9 cellular contexts compared by ENCODE assay signal in genomic region chr2:73163522-73164367, GRCh38. TPM values are rescaled to one million over a fixed set of nuclear protein-coding genes. Genes with fewer than 3 reads are reported as not detected.
DNase-seq lines count a peak whose midpoint lies in the region; ATAC-seq and TF ChIP-seq lines count a peak whose summit lies in the region.
"Had no signal": no experiment of that assay in that cellular context is flagged by ENCODE, and none has a peak within 500 bp of the region (broad histone marks: within the 10 kb centered on the region; RNA-seq: fewer than 3 reads in every experiment).

No MANE protein-coding gene starts in this region.

- ATAC-seq in HG02870 (IDR thresholded peaks at IDR 0.05; ENCODE audit: unreplicated experiment), result peak; percentile 82
- ATAC-seq in activated CD4-positive, alpha-beta T cell treated with anti-CD3 and anti-CD28 coated beads for 36 hours, result peak; percentile 97
- peak; percentile 87 to 90 for ATAC-seq in lower lobe of right lung

- H3K36me3 ChIP-seq in lower lobe of right lung, result no peaks in the 10 kb centered on the region

- H3K27ac Mint-ChIP-seq in activated CD4-positive, alpha-beta T cell treated with anti-CD3 and anti-CD28 coated beads for 36 hours, result no peak overlapping the region

- no peaks in the 10 kb centered on the region for H3K9me3 ChIP-seq in lower lobe of right lung

- no peaks in the 10 kb centered on the region for H3K4me1 Mint-ChIP-seq in activated CD4-positive, alpha-beta T cell treated with anti-CD3 and anti-CD28 coated beads for 36 hours

- POLR2A ChIA-PET in activated CD4-positive, alpha-beta T cell treated with anti-CD3 and anti-CD28 coated beads for 36 hours (lab: Charles Lee), result no interaction called here

- H3K27ac ChIP-seq in lower lobe of right lung, result no peak overlapping the region

- intact Hi-C loops in activated CD4-positive, alpha-beta T cell treated with anti-CD3 and anti-CD28 coated beads for 36 hours (cut with DNase I, micrococcal nuclease), result loop anchor here (1.0 kb wide), 4 partner anchors 78 to 271 kb away; no protein-coding TSS in a partner anchor
- intact Hi-C loops in lower lobe of right lung (cut with DNase I), result no loop called here

- no peaks in the 10 kb centered on the region for H3K9me3 Mint-ChIP-seq in activated CD4-positive, alpha-beta T cell treated with anti-CD3 and anti-CD28 coated beads for 36 hours (ENCODE audit: low read depth)

- H3K27me3 Mint-ChIP-seq in activated CD4-positive, alpha-beta T cell treated with anti-CD3 and anti-CD28 coated beads for 36 hours, result peaks cover 11% of the 10 kb centered on the region

- no peak overlapping the region for H3K4me3 Mint-ChIP-seq in activated CD4-positive, alpha-beta T cell treated with anti-CD3 and anti-CD28 coated beads for 36 hours

- DNase-seq in NOMO-1 (lab: John Stamatoyannopoulos, UW; ENCODE audit: unreplicated experiment in 2 of 2), result peak; percentile 32 to 50
- no peak for DNase-seq in NOMO-1 treated with dmso at 0.1 percent for 144 hours (lab: John Stamatoyannopoulos, UW; ENCODE audit: unreplicated experiment)
- DNase-seq in NCI-H2171 treated with DMSO at 0.1 percent for 48 hours (lab: John Stamatoyannopoulos, UW), result peak; percentile 67
- peak; percentile 81 for DNase-seq in activated CD4-positive, alpha-beta T cell treated with anti-CD3 and anti-CD28 coated beads for 36 hours
- DNase-seq in dermis blood vessel endothelial cell, result peak; percentile 89
- DNase-seq in lower lobe of right lung, result peak; percentile 57
- peak; percentile 31 for DNase-seq in stimulated activated CD8-positive, alpha-beta memory T cell treated with anti-CD3 and anti-CD28 coated beads, Interleukin-15, amount 100 ng/mL, for 24 hours (ENCODE audit: low read depth)

- TF ChIP-seq CTCF in lower lobe of right lung (IDR thresholded peaks at IDR 0.05), result peak; percentile 94

- no peak overlapping the region for H3K4me3 ChIP-seq in lower lobe of right lung

- H3K4me1 ChIP-seq in lower lobe of right lung, result no peaks in the 10 kb centered on the region

- H3K36me3 Mint-ChIP-seq in activated CD4-positive, alpha-beta T cell treated with anti-CD3 and anti-CD28 coated beads for 36 hours (ENCODE audit: low read depth), result no peaks in the 10 kb centered on the region

- CTCF ChIA-PET in activated CD4-positive, alpha-beta T cell treated with anti-CD3 and anti-CD28 coated beads for 36 hours (lab: Charles Lee), result interaction anchor here (0.6 to 2.7 kb wide), 13 partner anchors 13 to 300 kb away, joined by 3 to 21 read pairs (median 3); partner anchors contain the start of gene SFXN5

- no peaks in the 10 kb centered on the region for H3K27me3 ChIP-seq in lower lobe of right lung (ENCODE audit: low read depth)

RNA-seq across cellular contexts. Expression of gene NOTO, which starts 38.6 kb away (rescaled TPM):
- total RNA-seq in activated CD4-positive, alpha-beta T cell treated with anti-CD3 and anti-CD28 coated beads for 36 hours, result not detected
- not detected in 2 replicates for total RNA-seq in dermis blood vessel endothelial cell
- total RNA-seq in lower lobe of right lung, result not detected
- total RNA-seq: pulmonary artery endothelial cell had no signal

RNA-seq across cellular contexts. Expression of gene SMYD5, which starts 50.3 kb away (rescaled TPM):
- total RNA-seq in activated CD4-positive, alpha-beta T cell treated with anti-CD3 and anti-CD28 coated beads for 36 hours, result 10 to 100 TPM; 47.0 to 50.5 TPM
- total RNA-seq in dermis blood vessel endothelial cell (22.6 and 26.5 TPM in 2 replicates), lower lobe of right lung (13.3 TPM)

RNA-seq across cellular contexts. Expression of gene RAB11FIP5, which starts 51.0 kb away (rescaled TPM):
- 10 to 100 TPM; 16.4 to 16.5 TPM for total RNA-seq in activated CD4-positive, alpha-beta T cell treated with anti-CD3 and anti-CD28 coated beads for 36 hours
- total RNA-seq in dermis blood vessel endothelial cell, result 66.0 and 103 TPM in 2 replicates
- 20.6 TPM for total RNA-seq in lower lobe of right lung
